8 cellular contexts compared by ENCODE assay signal in genomic region chr7:92246363-92247101, GRCh38. TPM values are rescaled to one million over a fixed set of nuclear protein-coding genes. Genes with fewer than 3 reads are reported as not detected.
DNase-seq lines count a peak whose midpoint lies in the region; ATAC-seq and TF ChIP-seq lines count a peak whose summit lies in the region.

No MANE protein-coding gene starts in this region.

- peak overlapping the region; percentile 92 for H3K4me3 ChIP-seq in PC-3 (ENCODE audit: low read length)
- peak overlapping the region; percentile 80 to 99 for H3K4me3 ChIP-seq in ascending aorta
- H3K4me3 ChIP-seq in hepatocyte = peak overlapping the region; percentile 83
- peak overlapping the region; percentile 71 for H3K4me3 ChIP-seq in rectal smooth muscle tissue (ENCODE audit: low read length)

- POLR2A ChIA-PET in PC-3 (lab: Charles Lee; ENCODE audit: unreplicated experiment) = interaction anchor here (0.6 kb wide), 5 partner anchors 39 to 1104 kb away, joined by 3 to 6 read pairs (median 3); partner anchors contain the start of genes CYP51A1 and PEX1

- peak overlapping the region; percentile 52; the same call in 1 of the 2 replicates for H2AFZ ChIP-seq in PC-3 (ENCODE audit: low read length)
- H2AFZ ChIP-seq in hepatocyte = peak overlapping the region; percentile 88

- H3K9ac ChIP-seq in PC-3 (ENCODE audit: low read length) = peak overlapping the region; percentile 94
- H3K9ac ChIP-seq in rectal smooth muscle tissue (ENCODE audit: low read length) = peak overlapping the region; percentile 63

- 3% methylated on average over 33 of the region's 34 CpGs for WGBS in hepatocyte (ENCODE audit: low lambda C conversion rate, missing lambda C conversion rate)

- no peaks in the 10 kb centered on the region for H3K9me3 ChIP-seq in PC-3 (ENCODE audit: low read length)
- no peaks in the 10 kb centered on the region for H3K9me3 ChIP-seq in ascending aorta
- no peaks in the 10 kb centered on the region for H3K9me3 ChIP-seq in hepatocyte (ENCODE audit: low read depth)

- H3K4me2 ChIP-seq in PC-3 (ENCODE audit: low read length) (peak overlapping the region; percentile 93), hepatocyte (peak overlapping the region; percentile 92)

- no peak for TF ChIP-seq CTCF in PC-3 (conservative IDR thresholded peaks at IDR 0.05; ENCODE audit: low read depth, low read length)
- no peak for TF ChIP-seq CTCF in ascending aorta (IDR thresholded peaks at IDR 0.05)
- no peak for TF ChIP-seq CTCF in hepatocyte (IDR thresholded peaks at IDR 0.05; ENCODE audit: poor library complexity)

- H3K27ac ChIP-seq in PC-3 (ENCODE audit: low read length) = peak overlapping the region; percentile 84
- H3K27ac ChIP-seq in ascending aorta = peak overlapping the region; percentile 90 to 94
- H3K27ac ChIP-seq in hepatocyte = peak overlapping the region; percentile 97
- H3K27ac ChIP-seq in rectal smooth muscle tissue (ENCODE audit: low read depth, low read length) = peak overlapping the region; percentile 79

- H3K79me2 ChIP-seq in PC-3 (ENCODE audit: low read length) = peaks cover 83% of the 10 kb centered on the region
- H3K79me2 ChIP-seq in hepatocyte = peaks cover 87% of the 10 kb centered on the region

- TSS peak; percentile 36 for BruUV-seq in PC-3 (replicated peaks; lab: Mats Ljungman, UMichigan)

- H3K9me2 ChIP-seq in PC-3 (replicated peaks; ENCODE audit: low read length) (no peaks in the 10 kb centered on the region), hepatocyte (replicated peaks; ENCODE audit: insufficient read depth) (no peaks in the 10 kb centered on the region)

- H3K36me3 ChIP-seq in PC-3 (ENCODE audit: low read depth, low read length) (no peaks in the 10 kb centered on the region), ascending aorta (no peaks in the 10 kb centered on the region), hepatocyte (replicated peaks; ENCODE audit: insufficient read depth, low read depth) (no peaks in the 10 kb centered on the region), rectal smooth muscle tissue (ENCODE audit: control insufficient read depth, insufficient read depth, low read length) (no peaks in the 10 kb centered on the region)

- ATAC-seq in GM19043 (IDR thresholded peaks at IDR 0.05; ENCODE audit: low read depth, unreplicated experiment) (peak; percentile 21), HG03135 (IDR thresholded peaks at IDR 0.05; ENCODE audit: unreplicated experiment) (peak; percentile 41), PC-3 (peak; percentile 28)

- H4K20me1 ChIP-seq in PC-3 (ENCODE audit: low read length) (peaks cover 10% of the 10 kb centered on the region; the same call in 1 of the 2 replicates), hepatocyte (ENCODE audit: insufficient read depth, poor library complexity, severe bottlenecking) (no peaks in the 10 kb centered on the region)

- DNase-seq in COLO668 (lab: John Stamatoyannopoulos, UW; ENCODE audit: unreplicated experiment) = peak; percentile 50
- peak; percentile 19 for DNase-seq in PC-3
- no peak for DNase-seq in ascending aorta (ENCODE audit: low spot score in 2 of 2)
- DNase-seq in hepatocyte (ENCODE audit: low spot score) = peak; percentile 31
- no peak for DNase-seq in cerebellar nuclear complex (lab: John Stamatoyannopoulos, UW)

- H3K27me3 ChIP-seq in PC-3 (ENCODE audit: low read length) = no peaks in the 10 kb centered on the region
- no peaks in the 10 kb centered on the region for H3K27me3 ChIP-seq in ascending aorta
- H3K27me3 ChIP-seq in hepatocyte = no peaks in the 10 kb centered on the region
- no peaks in the 10 kb centered on the region for H3K27me3 ChIP-seq in rectal smooth muscle tissue (ENCODE audit: control insufficient read depth, insufficient read depth, low read length)

- H3K4me1 ChIP-seq in PC-3 (ENCODE audit: insufficient read depth, low read length) (peaks cover 21% of the 10 kb centered on the region), ascending aorta (peaks cover 0 to 25% of the 10 kb centered on the region in 2 donors), hepatocyte (ENCODE audit: insufficient read depth) (peaks cover 28% of the 10 kb centered on the region), rectal smooth muscle tissue (ENCODE audit: control insufficient read depth, insufficient read depth, low read length) (peaks cover 13% of the 10 kb centered on the region)

- intact Hi-C loops in PC-3 (cut with micrococcal nuclease) = no loop called here
- intact Hi-C loops in ascending aorta (cut with DNase I) = loop anchor here (1.0 to 10.0 kb wide), 2 partner anchors 281 to 302 kb away; partner anchors contain the start of gene AKAP9

- CTCF ChIA-PET in PC-3 (lab: Charles Lee) = interaction anchor here (0.5 to 1.5 kb wide), 6 partner anchors 14 to 201 kb away, joined by 3 to 4 read pairs (median 3); partner anchors contain the start of genes GATAD1 and LRRD1

- H3F3A ChIP-seq in PC-3 (ENCODE audit: low read length, unreplicated experiment) = no peaks in the 10 kb centered on the region

RNA-seq across cellular contexts. Expression of gene ANKIB1, which starts 0.8 kb away (rescaled TPM):
- total RNA-seq in PC-3 (2014; rRNA removed) (25.1 and 32.1 TPM in 2 replicates), ascending aorta (27.4 TPM), hepatocyte (35.3 and 36.8 TPM in 2 replicates)
- 8.8 and 12.5 TPM in 2 replicates for polyA plus RNA-seq in hepatocyte

RNA-seq across cellular contexts. Expression of gene KRIT1, which starts 0.8 kb away (rescaled TPM):
- total RNA-seq in PC-3 (2014; rRNA removed) (23.7 and 46.4 TPM in 2 replicates), ascending aorta (66.1 TPM), hepatocyte (43.5 and 50.6 TPM in 2 replicates)
- 17.4 and 25.3 TPM in 2 replicates for polyA plus RNA-seq in hepatocyte

Comparison
In these comparisons a context has a peak if more than half of its experiments do, and no peak if none do; other contexts are left out.
1. DNase-seq: peak in COLO668 (single experiment), PC-3 (single experiment) and hepatocyte (single experiment); none in ascending aorta (0 of 2) and cerebellar nuclear complex (0 of 2).
2. Peak in every context shown above with its lines, with median percentiles within 50 percentile points of each other: ATAC-seq, H3K27ac ChIP-seq and H3K4me3 ChIP-seq.